In genomic region chr9:126804696-126805545, GRCh38 we compare ENCODE assay signal across 8 cellular contexts. TPM values are rescaled to one million over a fixed set of nuclear protein-coding genes. Genes with fewer than 3 reads are reported as not detected.
DNase-seq lines count a peak whose midpoint lies in the region; ATAC-seq and TF ChIP-seq lines count a peak whose summit lies in the region.

ZBTB43 (plus strand) TSS chr9:126805040; CDS start chr9:126832510, 27,470 bp downstream.

- peak within 1 kb of the TSS; percentile 50 for H3K27ac ChIP-seq in cingulate gyrus (ENCODE audit: low read depth, low read length)

- peak within 1 kb of the TSS; percentile 89 for H3K4me3 ChIP-seq in BE2C (ENCODE audit: low read depth, low read length)

- H3K9me3 ChIP-seq in BE2C, result no peaks in the 10 kb centered on the region

- H3K4me1 ChIP-seq in BE2C, result no peaks in the 10 kb centered on the region

- DNase-seq in BE2C (peak; percentile 99), GM19240 (ENCODE audit: insufficient read length, low spot score) (peak; percentile 97), NCI-H526 treated with DMSO at 0.1 percent for 48 hours (lab: John Stamatoyannopoulos, UW) (peak; percentile 76), kidney tubule cell (ENCODE audit: low spot score) (peak; percentile 95)
- DNase-seq in activated CD4-positive, alpha-beta T cell treated with anti-CD3 and anti-CD28 coated beads for 48 hours, result peak; percentile 99
- peak; percentile 97 for DNase-seq in stimulated activated CD4-positive, alpha-beta T cell treated with anti-CD3 and anti-CD28 coated beads, Interleukin-1b, Interleukin-23, amount 100 ng/mL, for 1 hour (ENCODE audit: low read depth in 2 of 2)

- peak; percentile 43 for ATAC-seq in HG03457 (IDR thresholded peaks at IDR 0.05; ENCODE audit: unreplicated experiment)

- H3K27me3 ChIP-seq in BE2C, result no peaks in the 10 kb centered on the region

- TF ChIP-seq CTCF in BE2C (IDR thresholded peaks at IDR 0.05; ENCODE audit: low read depth, low read length), result no peak

- H3K36me3 ChIP-seq in BE2C, result peaks cover 4% of the 10 kb centered on the region; the same call in 1 of the 2 replicates

RNA-seq across cellular contexts. Expression of gene ZBTB43, which starts in this region (rescaled TPM):
- polyA plus RNA-seq in BE2C (2012; ENCODE audit: insufficient read depth, insufficient read length, low read depth), result 9.8 TPM

Comparison
In these comparisons a context has a peak if more than half of its experiments do, and no peak if none do; other contexts are left out.
1. Peak in every context shown above with its lines: DNase-seq, ATAC-seq, H3K4me3 ChIP-seq and H3K27ac ChIP-seq.